Comparison of ENCODE assay signal across 9 cellular contexts in genomic region chr7:66847879-66848810, GRCh38.
A peak's percentile ranks its signal among the peaks of the same experiment; 100 is the strongest.
DNase-seq lines count a peak whose midpoint lies in the region; ATAC-seq and TF ChIP-seq lines count a peak whose summit lies in the region.
"Had no signal": no experiment of that assay in that cellular context is flagged by ENCODE, and none has a peak within 500 bp of the region (broad histone marks: within the 10 kb centered on the region; RNA-seq: fewer than 3 reads in every experiment).

No MANE protein-coding gene starts in this region.

- ATAC-seq in GM18870 (IDR thresholded peaks at IDR 0.05; ENCODE audit: unreplicated experiment) (no peak), GM19328 (IDR thresholded peaks at IDR 0.05; ENCODE audit: unreplicated experiment) (no peak)
- ATAC-seq: Right ventricle myocardium inferior had no signal

- no peak for TF ChIP-seq CTCF in retinal pigment epithelial cell (conservative IDR thresholded peaks at IDR 0.05; ENCODE audit: low read depth, low read length)

- no peak for TF ChIP-seq POLR2A in erythroblast (IDR thresholded peaks at IDR 0.05; ENCODE audit: low read length)

- DNase-seq in NCI-H748 (lab: John Stamatoyannopoulos, UW; ENCODE audit: unreplicated experiment) (peak; percentile 8), NCI-H748 treated with DMSO at 0.1 percent for 48 hours (lab: John Stamatoyannopoulos, UW) (no peak), SHP77 (lab: John Stamatoyannopoulos, UW) (peak; percentile 10 to 56), erythroblast (lab: John Stamatoyannopoulos, UW) (peak; percentile 34 to 57), retinal pigment epithelial cell (ENCODE audit: low read depth) (peak; percentile 16), DMS79 treated with DMSO at 0.1 percent for 48 hours (lab: John Stamatoyannopoulos, UW) (no peak)

- H3K4me3 ChIP-seq in retinal pigment epithelial cell (ENCODE audit: low read length), result no peak overlapping the region

Comparison
In these comparisons a context has a peak if more than half of its experiments do, and no peak if none do; other contexts are left out.
1. DNase-seq: peak in NCI-H748 (single experiment), SHP77 (2 of 2), erythroblast (2 of 2) and retinal pigment epithelial cell (single experiment); none in NCI-H748 treated with DMSO at 0.1 percent for 48 hours (single experiment) and DMS79 treated with DMSO at 0.1 percent for 48 hours (single experiment).